ENCODE assay signal across 9 cellular contexts in genomic region chr3:71185733-71186455, GRCh38.
A peak's percentile ranks its signal among the peaks of the same experiment; 100 is the strongest.
DNase-seq lines count a peak whose midpoint lies in the region; ATAC-seq, FAIRE-seq and TF ChIP-seq lines count a peak whose summit lies in the region.
"Had no signal": no experiment of that assay in that cellular context is flagged by ENCODE, and none has a peak within 500 bp of the region (broad histone marks: within the 10 kb centered on the region; RNA-seq: fewer than 3 reads in every experiment).

No MANE protein-coding gene starts in this region.

- no peak overlapping the region for H3K4ac ChIP-seq in mesenchymal stem cell (ENCODE audit: low read depth in 1 of 2, low read length in 2 of 2)

- H4K8ac ChIP-seq in mesenchymal stem cell (ENCODE audit: low read length): no peak overlapping the region

- no peak overlapping the region for H3K14ac ChIP-seq in mesenchymal stem cell (ENCODE audit: low read length in 2 of 2)

- peaks cover 41% of the 10 kb centered on the region for H3K36me3 Mint-ChIP-seq in activated naive CD8-positive, alpha-beta T cell treated with anti-CD3 and anti-CD28 coated beads, Interleukin-2, amount 10 ng/mL, durations not matched to agents 7 days and 5 days

- H3K27ac ChIP-seq in mesenchymal stem cell (ENCODE audit: low read length, poor library complexity, severe bottlenecking): no peak overlapping the region
- H3K27ac ChIP-seq in left ventricle myocardium inferior (replicated peaks): no peak overlapping the region
- H3K27ac ChIP-seq in kidney (ENCODE audit: low read depth in 2 of 2, low read length in 2 of 2): no peak overlapping the region

- H3K36me3 ChIP-seq in mesenchymal stem cell (ENCODE audit: control insufficient read depth in 1 of 2, insufficient read depth in 2 of 2, low read depth in 1 of 2, low read length in 2 of 2) (peaks cover 0 to 5% of the 10 kb centered on the region in 2 experiments), left ventricle myocardium inferior (no peaks in the 10 kb centered on the region), kidney (ENCODE audit: control insufficient read depth in 1 of 2, insufficient read depth in 2 of 2, low read length in 2 of 2) (no peaks in the 10 kb centered on the region)

- no peak overlapping the region for H3K18ac ChIP-seq in mesenchymal stem cell (ENCODE audit: low read depth in 1 of 2, low read length in 2 of 2)

- no peak overlapping the region for H2AFZ ChIP-seq in mesenchymal stem cell (ENCODE audit: low read depth, low read length)

- H3K4me3 ChIP-seq in mesenchymal stem cell (ENCODE audit: insufficient read depth in 1 of 2, low read depth in 1 of 2, low read length in 2 of 2) (no peak overlapping the region), left ventricle myocardium inferior (no peak overlapping the region), kidney (ENCODE audit: low read length in 2 of 2) (no peak overlapping the region)

- H3K4me1 ChIP-seq in mesenchymal stem cell (ENCODE audit: control insufficient read depth, insufficient read depth, low read depth, low read length) (no peaks in the 10 kb centered on the region), left ventricle myocardium inferior (peaks cover 29% of the 10 kb centered on the region), kidney (ENCODE audit: control insufficient read depth in 1 of 2, insufficient read depth in 1 of 2, low read depth in 1 of 2, low read length in 2 of 2) (no peaks in the 10 kb centered on the region)

- WGBS in mesenchymal stem cell: 94% methylated on average over 2 of the region's 3 CpGs

- no peak for FAIRE-seq in kidney (lab: Jason Lieb, UNC)

- H3K9ac ChIP-seq in mesenchymal stem cell (ENCODE audit: low read length) (no peak overlapping the region), kidney (ENCODE audit: low read length in 2 of 2) (no peak overlapping the region)

- no peaks in the 10 kb centered on the region for H3K27me3 Mint-ChIP-seq in activated naive CD8-positive, alpha-beta T cell treated with anti-CD3 and anti-CD28 coated beads, Interleukin-2, amount 10 ng/mL, durations not matched to agents 7 days and 5 days

- H3K79me1 ChIP-seq in mesenchymal stem cell (replicated peaks; ENCODE audit: low read length, poor library complexity, severe bottlenecking): peaks cover 27% of the 10 kb centered on the region

- DNase-seq in Daoy (ENCODE audit: low read depth) (peak; percentile 43), M059J (ENCODE audit: low read depth) (peak; percentile 28), mesenchymal stem cell (peak; percentile 52), left ventricle myocardium inferior (no peak), kidney (no peak)
- no peak for DNase-seq in activated naive CD8-positive, alpha-beta T cell treated with anti-CD3 and anti-CD28 coated beads, Interleukin-2, amount 10 ng/mL, durations not matched to agents 7 days and 5 days
- DNase-seq: NCI-H82 had no signal

- H3K9me3 Mint-ChIP-seq in activated naive CD8-positive, alpha-beta T cell treated with anti-CD3 and anti-CD28 coated beads, Interleukin-2, amount 10 ng/mL, durations not matched to agents 7 days and 5 days: peaks cover 3% of the 10 kb centered on the region
- H3K9me3 Mint-ChIP-seq: neural crest cell had no signal

- H2BK5ac ChIP-seq in mesenchymal stem cell (ENCODE audit: low read depth, low read length, poor library complexity, severe bottlenecking): no peak overlapping the region

- intact Hi-C loops in left ventricle myocardium inferior (cut with micrococcal nuclease): no loop called here
- intact Hi-C loops in kidney (cut with DNase I): no loop called here

- no peak overlapping the region for H2BK120ac ChIP-seq in mesenchymal stem cell (ENCODE audit: low read depth, low read length)

- no peak overlapping the region for H2BK12ac ChIP-seq in mesenchymal stem cell (ENCODE audit: low read length in 2 of 2)

- H3K27me3 ChIP-seq in mesenchymal stem cell (ENCODE audit: control insufficient read depth in 1 of 2, insufficient read depth in 1 of 2, low read length in 2 of 2) (no peaks in the 10 kb centered on the region), left ventricle myocardium inferior (ENCODE audit: low read depth) (no peaks in the 10 kb centered on the region)

- H2AK5ac ChIP-seq in mesenchymal stem cell (ENCODE audit: low read length, severe bottlenecking): no peak overlapping the region

- H3K4me2 ChIP-seq in mesenchymal stem cell (ENCODE audit: low read length, poor library complexity, severe bottlenecking): no peak overlapping the region

- no peak overlapping the region for H2BK15ac ChIP-seq in mesenchymal stem cell (ENCODE audit: low read depth, poor library complexity, severe bottlenecking)

- H3K4me3 Mint-ChIP-seq in activated naive CD8-positive, alpha-beta T cell treated with anti-CD3 and anti-CD28 coated beads, Interleukin-2, amount 10 ng/mL, durations not matched to agents 7 days and 5 days: no peak overlapping the region
- H3K4me3 Mint-ChIP-seq: neural crest cell had no signal

- ATAC-seq in activated naive CD8-positive, alpha-beta T cell treated with anti-CD3 and anti-CD28 coated beads, Interleukin-2, amount 10 ng/mL, durations not matched to agents 7 days and 5 days (ENCODE audit: low read depth): peak; percentile 70
- no peak for ATAC-seq in GM18498 (IDR thresholded peaks at IDR 0.05; ENCODE audit: unreplicated experiment)

- peak overlapping the region; percentile 49 for H3K27ac Mint-ChIP-seq in activated naive CD8-positive, alpha-beta T cell treated with anti-CD3 and anti-CD28 coated beads, Interleukin-2, amount 10 ng/mL, durations not matched to agents 7 days and 5 days

- no peak overlapping the region for H4K91ac ChIP-seq in mesenchymal stem cell (ENCODE audit: low read length)

- no peak overlapping the region for H3K23ac ChIP-seq in mesenchymal stem cell (ENCODE audit: low read length in 2 of 2)

- H3K9me3 ChIP-seq in mesenchymal stem cell (ENCODE audit: control insufficient read depth, low read length) (no peaks in the 10 kb centered on the region), left ventricle myocardium inferior (replicated peaks) (no peaks in the 10 kb centered on the region), kidney (ENCODE audit: control insufficient read depth in 1 of 2, low read length in 2 of 2) (no peaks in the 10 kb centered on the region)

- POLR2A ChIA-PET in activated naive CD8-positive, alpha-beta T cell treated with anti-CD3 and anti-CD28 coated beads, Interleukin-2, amount 10 ng/mL, durations not matched to agents 7 days and 5 days (lab: Charles Lee): no interaction called here

- peaks cover 18% of the 10 kb centered on the region for H3K4me1 Mint-ChIP-seq in activated naive CD8-positive, alpha-beta T cell treated with anti-CD3 and anti-CD28 coated beads, Interleukin-2, amount 10 ng/mL, durations not matched to agents 7 days and 5 days

- TF ChIP-seq CTCF in left ventricle myocardium inferior (IDR thresholded peaks at IDR 0.05; ENCODE audit: borderline replicate concordance) (no peak), kidney (IDR thresholded peaks at IDR 0.05; ENCODE audit: borderline replicate concordance, extremely low read depth, insufficient read depth) (no peak)

Comparison
In these comparisons a context has a peak if more than half of its experiments do, and no peak if none do; other contexts are left out.
1. DNase-seq: peak in Daoy (single experiment), M059J (single experiment) and mesenchymal stem cell (single experiment); none in activated naive CD8-positive, alpha-beta T cell treated with anti-CD3 and anti-CD28 coated beads, Interleukin-2, amount 10 ng/mL, durations not matched to agents 7 days and 5 days (single experiment), left ventricle myocardium inferior (single experiment) and kidney (single experiment).